ENCODE assay signal across 9 cellular contexts in the genomic region with DNA sequence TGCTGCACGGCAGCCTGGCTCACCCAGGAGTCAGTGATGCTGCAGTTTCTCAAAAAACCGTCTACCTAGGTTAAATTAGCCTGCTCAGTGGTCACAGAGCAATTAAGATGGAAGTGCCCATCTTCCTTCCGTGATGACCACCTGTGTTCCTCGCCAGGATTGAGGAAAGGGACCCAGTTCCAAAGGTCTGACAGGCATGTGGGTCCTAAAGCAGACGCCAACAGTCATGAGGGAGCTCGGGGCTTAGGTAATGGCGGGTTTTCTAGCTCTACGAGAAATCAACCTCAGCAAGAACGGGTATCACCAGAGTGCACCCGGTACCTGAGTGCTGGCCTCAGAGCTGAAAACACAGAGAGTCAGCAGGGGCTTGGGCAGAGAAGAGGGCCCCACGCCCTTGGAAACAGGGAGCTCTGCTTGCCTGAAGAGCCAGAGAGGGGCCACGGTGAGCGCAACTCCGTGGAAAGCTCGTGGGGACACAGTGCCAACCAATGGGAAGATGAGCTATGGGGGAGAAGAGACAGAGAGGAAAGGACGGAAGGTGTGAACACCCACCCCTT. TPM values are rescaled to one million over a fixed set of nuclear protein-coding genes. Genes with fewer than 3 reads are reported as not detected.
DNase-seq lines count a peak whose midpoint lies in the region; TF ChIP-seq lines count a peak whose summit lies in the region.
"Had no signal": no experiment of that assay in that cellular context is flagged by ENCODE, and none has a peak within 500 bp of the region (broad histone marks: within the 10 kb centered on the region; RNA-seq: fewer than 3 reads in every experiment).

No MANE protein-coding gene starts in this region.

- peaks cover 32% of the 10 kb centered on the region for H3K4me1 Mint-ChIP-seq in T-helper 2 cell treated with Interferon-gamma antibody and Interleukin-4, amounts not matched to agents 5 μg/mL and 100 μg/mL, for 36 hours (ENCODE audit: low read depth)
- peaks cover 24% of the 10 kb centered on the region for H3K4me1 Mint-ChIP-seq in glutamatergic neuron (ENCODE audit: low read depth, unreplicated experiment)

- no peak overlapping the region for H2AFZ ChIP-seq in smooth muscle cell (ENCODE audit: low read depth)

- H3K36me3 Mint-ChIP-seq in T-helper 2 cell treated with Interferon-gamma antibody and Interleukin-4, amounts not matched to agents 5 μg/mL and 100 μg/mL, for 36 hours (ENCODE audit: low read depth) = peaks cover 18% of the 10 kb centered on the region
- H3K36me3 Mint-ChIP-seq in glutamatergic neuron (ENCODE audit: unreplicated experiment) = no peaks in the 10 kb centered on the region

- intact Hi-C loops in prostate gland (cut with DNase I) = loop anchor here (2.0 kb wide), 1 partner anchor 33 kb away; no protein-coding TSS in a partner anchor

- no peaks in the 10 kb centered on the region for H4K20me1 ChIP-seq in smooth muscle cell (ENCODE audit: low read depth)

- H3K79me2 ChIP-seq in smooth muscle cell (ENCODE audit: low read depth) = no peaks in the 10 kb centered on the region

- H3K4me3 ChIP-seq in SJCRH30 = peak overlapping the region; percentile 41
- peak overlapping the region; percentile 36 for H3K4me3 ChIP-seq in smooth muscle cell
- no peak overlapping the region for H3K4me3 ChIP-seq in prostate gland
- H3K4me3 ChIP-seq: body of pancreas had no signal

- peak overlapping the region; percentile 76 for H3K4me3 Mint-ChIP-seq in T-helper 2 cell treated with Interferon-gamma antibody and Interleukin-4, amounts not matched to agents 5 μg/mL and 100 μg/mL, for 36 hours
- peak overlapping the region; percentile 52 for H3K4me3 Mint-ChIP-seq in glutamatergic neuron (ENCODE audit: unreplicated experiment)

- no peak overlapping the region for H3K27ac ChIP-seq in SJCRH30
- H3K27ac ChIP-seq in smooth muscle cell (ENCODE audit: low read depth) = no peak overlapping the region
- no peak overlapping the region for H3K27ac ChIP-seq in prostate gland

- no peaks in the 10 kb centered on the region for H3K9me3 ChIP-seq in SJCRH30 (replicated peaks)
- no peaks in the 10 kb centered on the region for H3K9me3 ChIP-seq in smooth muscle cell (replicated peaks; ENCODE audit: low read depth)
- H3K9me3 ChIP-seq in prostate gland = no peaks in the 10 kb centered on the region
- H3K9me3 ChIP-seq: body of pancreas had no signal

- H3F3A ChIP-seq in smooth muscle cell (ENCODE audit: low read depth) = no peaks in the 10 kb centered on the region

- no peaks in the 10 kb centered on the region for H3K27me3 ChIP-seq in SJCRH30
- no peaks in the 10 kb centered on the region for H3K27me3 ChIP-seq in smooth muscle cell (ENCODE audit: low read depth)
- H3K27me3 ChIP-seq in prostate gland (replicated peaks; ENCODE audit: insufficient read depth) = no peaks in the 10 kb centered on the region
- H3K27me3 ChIP-seq: body of pancreas had no signal

- TF ChIP-seq CTCF in glutamatergic neuron (IDR thresholded peaks at IDR 0.05; ENCODE audit: partially characterized antibody, unreplicated experiment) (no peak), smooth muscle cell (IDR thresholded peaks at IDR 0.05; ENCODE audit: borderline replicate concordance, insufficient read depth, poor library complexity, severe bottlenecking) (no peak), prostate gland (IDR thresholded peaks at IDR 0.05) (no peak)

- 88% methylated on average over 16 of the region's 16 CpGs for WGBS in smooth muscle cell (ENCODE audit: low lambda C conversion rate)
- 73% methylated on average over 16 of the region's 16 CpGs for WGBS in prostate gland

- H3K4me2 ChIP-seq in smooth muscle cell = peak overlapping the region; percentile 80

- H3K9ac ChIP-seq in smooth muscle cell (ENCODE audit: low read depth) = no peak overlapping the region

- H3K36me3 ChIP-seq in SJCRH30 = no peaks in the 10 kb centered on the region
- H3K36me3 ChIP-seq in smooth muscle cell (ENCODE audit: low read depth) = no peaks in the 10 kb centered on the region
- H3K36me3 ChIP-seq in prostate gland = no peaks in the 10 kb centered on the region

- peaks cover 21% of the 10 kb centered on the region for H3K4me1 ChIP-seq in SJCRH30
- H3K4me1 ChIP-seq in smooth muscle cell (ENCODE audit: low read depth) = peaks cover 16% of the 10 kb centered on the region
- H3K4me1 ChIP-seq in prostate gland (replicated peaks) = peaks cover 4% of the 10 kb centered on the region

- H3K27ac Mint-ChIP-seq in T-helper 2 cell treated with Interferon-gamma antibody and Interleukin-4, amounts not matched to agents 5 μg/mL and 100 μg/mL, for 36 hours = peak overlapping the region; percentile 67
- peak overlapping the region; percentile 43 for H3K27ac Mint-ChIP-seq in glutamatergic neuron (ENCODE audit: unreplicated experiment)

- DNase-seq in T-helper 2 cell treated with Interferon-gamma antibody and Interleukin-4, amounts not matched to agents 5 μg/mL and 100 μg/mL, for 36 hours (ENCODE audit: low spot score) = no peak
- DNase-seq in T-helper 2 cell (no peak), SJCRH30 (no peak), glutamatergic neuron (no peak), smooth muscle cell (lab: John Stamatoyannopoulos, UW; ENCODE audit: unreplicated experiment) (no peak), pons (ENCODE audit: low spot score) (no peak), prostate gland (ENCODE audit: low spot score) (no peak)
- DNase-seq in stimulated activated CD4-positive, alpha-beta T cell treated with anti-CD3 and anti-CD28 coated beads, Interleukin-12 subunit alpha, Interleukin-12 subunit beta, amount 100 ng/mL, for 4 hours = no peak

- no peak for TF ChIP-seq POLR2A in prostate gland (IDR thresholded peaks at IDR 0.05)

- H3K27me3 Mint-ChIP-seq in T-helper 2 cell treated with Interferon-gamma antibody and Interleukin-4, amounts not matched to agents 5 μg/mL and 100 μg/mL, for 36 hours (ENCODE audit: low read depth) = no peaks in the 10 kb centered on the region
- peaks cover 13% of the 10 kb centered on the region for H3K27me3 Mint-ChIP-seq in glutamatergic neuron (ENCODE audit: unreplicated experiment)

- no peaks in the 10 kb centered on the region for H3K9me3 Mint-ChIP-seq in T-helper 2 cell treated with Interferon-gamma antibody and Interleukin-4, amounts not matched to agents 5 μg/mL and 100 μg/mL, for 36 hours
- H3K9me3 Mint-ChIP-seq in glutamatergic neuron (ENCODE audit: unreplicated experiment) = peaks cover 8% of the 10 kb centered on the region

RNA-seq across cellular contexts. Expression of a gene that starts 34.3 kb away (rescaled TPM):
- total RNA-seq in SJCRH30 (2014; rRNA removed; shearing (Covaris generic)) = 26.1 and 32.8 TPM in 2 replicates
- total RNA-seq in glutamatergic neuron (ENCODE audit: unreplicated experiment) (175 TPM), smooth muscle cell (16.1 and 16.4 TPM in 2 replicates), prostate gland (10 to 100 TPM in 1 of 2 donors, 1 to 10 TPM in 1; 8.7 to 28.2 TPM)
- 18.9 and 19.9 TPM in 2 replicates for polyA plus RNA-seq in smooth muscle cell

Comparison
In these comparisons a context has a peak if more than half of its experiments do, and no peak if none do; other contexts are left out.
1. H3K4me3 ChIP-seq: peak in SJCRH30 (single experiment) and smooth muscle cell (single experiment); none in prostate gland (0 of 2).